Comparison of ENCODE assay signal across 8 cellular contexts in genomic region chr19:15379083-15379995, GRCh38. TPM values are rescaled to one million over a fixed set of nuclear protein-coding genes. Genes with fewer than 3 reads are reported as not detected.
DNase-seq lines count a peak whose midpoint lies in the region; ATAC-seq and TF ChIP-seq lines count a peak whose summit lies in the region.

Gene AKAP8 (minus strand): TSS chr19:15379787. CDS start chr19:15379731, 56 bp downstream.

- H3K36me3 Mint-ChIP-seq in nephron (ENCODE audit: low read depth): peaks cover 5% of the 10 kb centered on the region

- peak within 1 kb of the TSS; percentile 94 for H3K9ac ChIP-seq in MM.1S (ENCODE audit: low read length)

- H3K4me3 Mint-ChIP-seq in nephron: peak within 1 kb of the TSS; percentile 99 to 100 (median 100)

- no peaks in the 10 kb centered on the region for H3K27me3 Mint-ChIP-seq in nephron (ENCODE audit: low read depth)

- H3K9me3 ChIP-seq in MM.1S (replicated peaks; ENCODE audit: insufficient read depth, low read length): no peaks in the 10 kb centered on the region

- H3K4me1 ChIP-seq in MM.1S (ENCODE audit: low read length): peaks cover 17% of the 10 kb centered on the region; the same call in 1 of the 2 replicates

- peaks cover 53% of the 10 kb centered on the region for H3K79me2 ChIP-seq in MM.1S (ENCODE audit: low read length)

- peak; percentile 92 for ATAC-seq in stimulated activated naive CD8-positive, alpha-beta T cell treated with anti-CD3 and anti-CD28 coated beads, Interleukin-15, Interleukin-2, amounts not matched to agents 100 U/mL and 50 U/mL, for 24 hours

- H3K4me1 Mint-ChIP-seq in nephron: peaks cover 33% of the 10 kb centered on the region

- peak within 1 kb of the TSS; percentile 96 for H3K4me3 ChIP-seq in MM.1S (ENCODE audit: low read length)
- peak within 1 kb of the TSS; percentile 98 for H3K4me3 ChIP-seq in fibroblast of the aortic adventitia (ENCODE audit: low read depth, low read length)

- H3K9me3 Mint-ChIP-seq in nephron: no peaks in the 10 kb centered on the region

- no peaks in the 10 kb centered on the region for H3K36me3 ChIP-seq in MM.1S (replicated peaks; ENCODE audit: insufficient read depth, low read length)

- H3F3A ChIP-seq in MM.1S (ENCODE audit: insufficient read depth, low read length): peaks cover 21% of the 10 kb centered on the region

- peak within 1 kb of the TSS; percentile 77 for H3K27ac ChIP-seq in MM.1S (ENCODE audit: low read length)

- H3K4me2 ChIP-seq in MM.1S (ENCODE audit: low read depth, low read length): peak within 1 kb of the TSS; percentile 92

- peak within 1 kb of the TSS; percentile 89 for H2AFZ ChIP-seq in MM.1S (ENCODE audit: low read length)

- no peaks in the 10 kb centered on the region for H3K27me3 ChIP-seq in MM.1S (replicated peaks; ENCODE audit: insufficient read depth, low read length)

- no peaks in the 10 kb centered on the region for H3K9me2 ChIP-seq in MM.1S (replicated peaks; ENCODE audit: insufficient read depth, low read length)

- peak within 1 kb of the TSS; percentile 99 to 100 (median 100) for H3K27ac Mint-ChIP-seq in nephron

- peak; percentile 98 for DNase-seq in G401 (ENCODE audit: low spot score)
- peak; percentile 98 for DNase-seq in HCEC 1CT
- peak; percentile 99 for DNase-seq in MM.1S
- DNase-seq in SHP77 treated with DMSO at 0.1 percent for 48 hours (lab: John Stamatoyannopoulos, UW): peak; percentile 91
- DNase-seq in activated effector memory CD4-positive, alpha-beta T cell treated with anti-CD3 and anti-CD28 coated beads, Interleukin-2, amount 50 U/mL, for 16 hours: peak; percentile 99
- peak; percentile 98 for DNase-seq in fibroblast of the aortic adventitia (ENCODE audit: low read depth)
- peak; percentile 97 for DNase-seq in stimulated activated naive CD8-positive, alpha-beta T cell treated with anti-CD3 and anti-CD28 coated beads, Interleukin-15, Interleukin-2, amounts not matched to agents 100 U/mL and 50 U/mL, for 24 hours

- no peak for TF ChIP-seq CTCF in MM.1S (IDR thresholded peaks at IDR 0.05; ENCODE audit: low read length)
- TF ChIP-seq CTCF in fibroblast of the aortic adventitia (IDR thresholded peaks at IDR 0.05; ENCODE audit: insufficient read depth, low read length): no peak
- TF ChIP-seq CTCF in nephron (IDR thresholded peaks at IDR 0.05; ENCODE audit: unreplicated experiment in 3 of 3): no peak

- in situ Hi-C loops in G401 (cut with HindIII; ENCODE audit: low sequenced_read_pairs): no loop called here

- peaks cover 23% of the 10 kb centered on the region for H4K20me1 ChIP-seq in MM.1S (ENCODE audit: insufficient read depth, low read length)

RNA-seq across cellular contexts. Expression of gene AKAP8, which starts in this region (rescaled TPM):
- total RNA-seq in G401 (2014; rRNA removed; shearing (Covaris generic)): 19.6 and 25.3 TPM in 2 replicates
- total RNA-seq in fibroblast of the aortic adventitia (ENCODE audit: low replicate concordance): 12.3 and 15.5 TPM in 2 replicates

Comparison
In these comparisons a context has a peak if more than half of its experiments do, and no peak if none do; other contexts are left out.
1. Peak in every context shown above with its lines: DNase-seq, ATAC-seq, H3K4me3 ChIP-seq and H3K27ac ChIP-seq.